Comparison of ENCODE assay signal across 27 cellular contexts in the genomic region with DNA sequence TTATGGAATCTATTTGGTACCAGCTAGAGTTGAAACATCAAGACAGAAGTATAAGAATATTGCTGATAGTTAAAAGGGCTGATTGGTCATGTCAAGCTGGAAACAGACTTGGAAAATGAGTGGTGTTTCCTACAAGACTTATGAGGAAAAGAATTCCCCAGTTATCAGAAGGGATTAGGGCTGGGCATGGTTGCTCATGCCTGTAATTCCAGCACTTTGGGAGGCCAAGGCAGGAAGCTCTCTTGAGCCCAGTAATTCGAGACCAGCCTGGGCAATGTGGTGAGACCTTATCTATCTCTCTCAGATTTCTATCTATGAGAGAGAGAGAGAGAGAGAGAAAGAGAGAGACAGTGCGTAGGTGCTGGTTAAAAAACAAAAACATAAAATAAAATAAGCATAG.
DNase-seq lines count a peak whose midpoint lies in the region; ATAC-seq and TF ChIP-seq lines count a peak whose summit lies in the region.
"Had no signal": no experiment of that assay in that cellular context is flagged by ENCODE, and none has a peak within 500 bp of the region (broad histone marks: within the 10 kb centered on the region; RNA-seq: fewer than 3 reads in every experiment).

No MANE protein-coding gene starts in this region.

- POLR2A ChIA-PET in SK-N-SH (lab: Yijun Ruan, JAX), result no interaction called here
- POLR2A ChIA-PET in activated CD4-positive, alpha-beta memory T cell treated with anti-CD3 and anti-CD28 coated beads, Interleukin-2, amount 10 ng/mL, durations not matched to agents 7 days and 5 days (lab: Charles Lee), result no interaction called here

- dilution Hi-C loops in mammary epithelial cell (cut with HindIII; ENCODE audit: low sequenced_read_pairs), result no loop called here

- H2AFZ ChIP-seq in SK-N-SH (ENCODE audit: low read depth) (no peak overlapping the region), mammary epithelial cell (ENCODE audit: low read depth, low read length) (no peak overlapping the region)

- 68% methylated on average over 2 of the region's 2 CpGs for WGBS in SK-N-SH (ENCODE audit: low lambda C conversion rate)
- WGBS in mammary epithelial cell (ENCODE audit: low coverage, missing lambda C conversion rate), result 95% methylated on average over 2 of the region's 2 CpGs

- H3K9ac ChIP-seq in SK-N-SH (no peak overlapping the region), mammary epithelial cell (ENCODE audit: insufficient read depth, low read length) (no peak overlapping the region)

- no peaks in the 10 kb centered on the region for H3K9me3 Mint-ChIP-seq in activated CD4-positive, alpha-beta memory T cell treated with anti-CD3 and anti-CD28 coated beads, Interleukin-2, amount 10 ng/mL, durations not matched to agents 7 days and 5 days
- H3K9me3 Mint-ChIP-seq: activated naive CD4-positive, alpha-beta T cell treated with anti-CD3 and anti-CD28 coated beads, Interleukin-2, amount 50 U/mL, for 24 hours; activated T-helper 1 cell treated with anti-CD3 and anti-CD28 coated beads, Interleukin-12 subunit alpha, Interleukin-12 subunit beta, Interleukin-2, Interleukin-4 antibody, amounts not matched to agents 30 ng/mL and 10 ng/mL and 1 ng/mL, durations not matched to agents 14 hours and 24 hours and 36 hours; type B pancreatic cell had no signal

- H3K4me2 ChIP-seq in SK-N-SH (no peak overlapping the region), mammary epithelial cell (ENCODE audit: insufficient read depth, low read depth, low read length) (no peak overlapping the region)

- in situ Hi-C loops in mammary epithelial cell (cut with MboI; ENCODE audit: low sequenced_read_pairs in 2 of 2), result no loop called here

- H4K20me1 ChIP-seq in SK-N-SH (ENCODE audit: insufficient read depth), result no peaks in the 10 kb centered on the region
- H4K20me1 ChIP-seq in mammary epithelial cell (ENCODE audit: insufficient read depth, low read length), result no peaks in the 10 kb centered on the region

- H3K4me3 Mint-ChIP-seq in activated CD4-positive, alpha-beta memory T cell treated with anti-CD3 and anti-CD28 coated beads, Interleukin-2, amount 10 ng/mL, durations not matched to agents 7 days and 5 days, result no peak overlapping the region
- H3K4me3 Mint-ChIP-seq: activated naive CD4-positive, alpha-beta T cell treated with anti-CD3 and anti-CD28 coated beads, Interleukin-2, amount 50 U/mL, for 24 hours; activated T-helper 1 cell treated with anti-CD3 and anti-CD28 coated beads, Interleukin-12 subunit alpha, Interleukin-12 subunit beta, Interleukin-2, Interleukin-4 antibody, amounts not matched to agents 30 ng/mL and 10 ng/mL and 1 ng/mL, durations not matched to agents 14 hours and 24 hours and 36 hours; CD8-positive, alpha-beta T cell; T-helper 17 cell; type B pancreatic cell; WTC11 had no signal

- BruUV-seq in mammary epithelial cell (replicated peaks; lab: Mats Ljungman, UMichigan), result no TSS peak

- no peak for TF ChIP-seq RAD21 in SK-N-SH (IDR thresholded peaks at IDR 0.05; ENCODE audit: low read length)

- TF ChIP-seq CTCF in SK-N-SH (IDR thresholded peaks at IDR 0.05), result no peak
- TF ChIP-seq CTCF in mammary epithelial cell (conservative IDR thresholded peaks at IDR 0.05 in 1 of 2, IDR thresholded peaks at IDR 0.05 in 1 of 2; ENCODE audit: extremely low read depth in 1 of 2, insufficient read depth in 1 of 2, low read depth in 1 of 2, low read length in 2 of 2), result no peak

- peaks cover 0 to 2% of the 10 kb centered on the region in 2 experiments; a peak in 1 of 4 replicates for H3K4me1 ChIP-seq in SK-N-SH (ENCODE audit: control insufficient read depth in 1 of 2, insufficient read depth in 2 of 2, low read depth in 1 of 2, low read length in 1 of 2)
- H3K4me1 ChIP-seq in mammary epithelial cell (ENCODE audit: insufficient read depth, low read length), result no peaks in the 10 kb centered on the region
- H3K4me1 ChIP-seq: psoas muscle had no signal

- H3K4me3 ChIP-seq in SK-N-SH (ENCODE audit: low read depth in 2 of 2, low read length in 1 of 2) (no peak overlapping the region), mammary epithelial cell (replicated peaks in 1 of 3; ENCODE audit: insufficient read depth in 1 of 3, low read depth in 2 of 3, low read length in 3 of 3) (no peak overlapping the region)
- H3K4me3 ChIP-seq: psoas muscle had no signal

- H3F3A ChIP-seq in SK-N-SH (replicated peaks; ENCODE audit: insufficient read depth), result no peaks in the 10 kb centered on the region

- H3K79me2 ChIP-seq in SK-N-SH (ENCODE audit: insufficient read depth) (no peaks in the 10 kb centered on the region), mammary epithelial cell (ENCODE audit: insufficient read depth, low read length) (no peaks in the 10 kb centered on the region)

- H3K27ac Mint-ChIP-seq in activated CD4-positive, alpha-beta memory T cell treated with anti-CD3 and anti-CD28 coated beads, Interleukin-2, amount 10 ng/mL, durations not matched to agents 7 days and 5 days, result no peak overlapping the region
- H3K27ac Mint-ChIP-seq: activated naive CD4-positive, alpha-beta T cell treated with anti-CD3 and anti-CD28 coated beads, Interleukin-2, amount 50 U/mL, for 24 hours; activated T-helper 1 cell treated with anti-CD3 and anti-CD28 coated beads, Interleukin-12 subunit alpha, Interleukin-12 subunit beta, Interleukin-2, Interleukin-4 antibody, amounts not matched to agents 30 ng/mL and 10 ng/mL and 1 ng/mL, durations not matched to agents 14 hours and 24 hours and 36 hours; CD8-positive, alpha-beta T cell; T-helper 17 cell; type B pancreatic cell; WTC11 had no signal

- H3K27ac ChIP-seq in SK-N-SH (ENCODE audit: low read depth in 2 of 2, low read length in 1 of 2) (no peak overlapping the region), mammary epithelial cell (ENCODE audit: insufficient read depth, low read depth, low read length) (no peak overlapping the region)
- H3K27ac ChIP-seq: 22Rv1, epithelial cell of prostate, psoas muscle had no signal

- no peaks in the 10 kb centered on the region for H3K9me2 ChIP-seq in SK-N-SH

- no peaks in the 10 kb centered on the region for H3K36me3 ChIP-seq in SK-N-SH (replicated peaks in 1 of 2; ENCODE audit: control insufficient read depth in 1 of 2, insufficient read depth in 2 of 2, low read length in 1 of 2)
- no peaks in the 10 kb centered on the region for H3K36me3 ChIP-seq in mammary epithelial cell (ENCODE audit: insufficient read depth, low read length)

- H3K27me3 ChIP-seq in SK-N-SH (ENCODE audit: insufficient read depth), result no peaks in the 10 kb centered on the region
- no peaks in the 10 kb centered on the region for H3K27me3 ChIP-seq in mammary epithelial cell (ENCODE audit: insufficient read depth, low read length)

- CTCF ChIA-PET in SK-N-SH (lab: Yijun Ruan, JAX) (interaction anchor here (1.1 to 1.3 kb wide), 2 partner anchors 11 to 29 kb away, joined by 3 to 4 read pairs; no protein-coding TSS in a partner anchor), mammary epithelial cell (lab: Charles Lee; ENCODE audit: low non-redundant PET) (no interaction called here)
- CTCF ChIA-PET in activated CD4-positive, alpha-beta memory T cell treated with anti-CD3 and anti-CD28 coated beads, Interleukin-2, amount 10 ng/mL, durations not matched to agents 7 days and 5 days (lab: Charles Lee), result no interaction called here

- TF ChIP-seq EP300 in SK-N-SH (IDR thresholded peaks at IDR 0.05; ENCODE audit: borderline replicate concordance in 1 of 2, low read depth in 1 of 2, low read length in 1 of 2), result peak in 1 of 2 experiments; percentile 19; a peak in 1 of 4 replicates

- H3K4me1 Mint-ChIP-seq in activated CD4-positive, alpha-beta memory T cell treated with anti-CD3 and anti-CD28 coated beads, Interleukin-2, amount 10 ng/mL, durations not matched to agents 7 days and 5 days, result peaks cover 1% of the 10 kb centered on the region
- H3K4me1 Mint-ChIP-seq: activated naive CD4-positive, alpha-beta T cell treated with anti-CD3 and anti-CD28 coated beads, Interleukin-2, amount 50 U/mL, for 24 hours; T-helper 17 cell had no signal

- no peaks in the 10 kb centered on the region for H3K27me3 Mint-ChIP-seq in activated CD4-positive, alpha-beta memory T cell treated with anti-CD3 and anti-CD28 coated beads, Interleukin-2, amount 10 ng/mL, durations not matched to agents 7 days and 5 days
- H3K27me3 Mint-ChIP-seq: T-helper 17 cell, type B pancreatic cell had no signal

- no peak for DNase-seq in SK-N-SH
- peak; percentile 37 for DNase-seq in astrocyte of the hippocampus (ENCODE audit: low read depth, low spot score)
- peak; percentile 49 for DNase-seq in kidney tubule cell (ENCODE audit: low spot score)
- DNase-seq in stromal cell of bone marrow (ENCODE audit: low read depth), result peak; percentile 13
- DNase-seq in activated CD4-positive, alpha-beta memory T cell treated with anti-CD3 and anti-CD28 coated beads, Interleukin-2, amount 10 ng/mL, durations not matched to agents 7 days and 5 days, result no peak
- DNase-seq in mammary epithelial cell, result no peak
- DNase-seq: activated CD4-positive, alpha-beta T cell treated with anti-CD3 and anti-CD28 coated beads, Interleukin-2, amount 50 U/mL, for 1 hour; CD8-positive, alpha-beta T cell; DMS153; foreskin melanocyte; GF-D8; hypothalamus; Karpas-422; NCI-H1048; NCI-H187; psoas muscle; small intestine; stimulated activated CD4-positive, alpha-beta T cell treated with anti-CD3 and anti-CD28 coated beads, Interleukin-2, amount 100 ng/mL, for 24 hours; T-helper 17 cell had no signal

- H3K36me3 Mint-ChIP-seq in activated CD4-positive, alpha-beta memory T cell treated with anti-CD3 and anti-CD28 coated beads, Interleukin-2, amount 10 ng/mL, durations not matched to agents 7 days and 5 days (ENCODE audit: low read depth), result no peaks in the 10 kb centered on the region
- H3K36me3 Mint-ChIP-seq: activated naive CD4-positive, alpha-beta T cell treated with anti-CD3 and anti-CD28 coated beads, Interleukin-2, amount 50 U/mL, for 24 hours; CD8-positive, alpha-beta T cell; type B pancreatic cell had no signal

- intact Hi-C loops in mammary epithelial cell (cut with micrococcal nuclease), result no loop called here

- H3K9me3 ChIP-seq in SK-N-SH (peaks cover 7% of the 10 kb centered on the region; the same call in 1 of the 2 replicates), mammary epithelial cell (replicated peaks; ENCODE audit: insufficient read depth, low read length) (no peaks in the 10 kb centered on the region)

- ATAC-seq in SK-N-SH treated with all-trans-retinoic acid at 6 μM for 48 hours, result no peak
- ATAC-seq in HG03175 (IDR thresholded peaks at IDR 0.05; ENCODE audit: unreplicated experiment), result no peak
- ATAC-seq: CD8-positive, alpha-beta T cell; psoas muscle; T-helper 17 cell; WTC11 had no signal

TF ChIP-seq in SK-N-SH, 30 proteins besides CTCF, POLR2A, EP300 and RAD21 (continues in another document):
- TF ChIP-seq JUND (IDR thresholded peaks at IDR 0.05), result 0 out of 2 replicates have a peak, but pooled peaks have one; percentile 7

TF ChIP-seq in SK-N-SH treated with all-trans-retinoic acid at 6 μM for 48 hours, 23 proteins besides CTCF, POLR2A, EP300 and RAD21:
- TF ChIP-seq ZC3H10 (CRISPR knock-in tag; IDR thresholded peaks at IDR 0.05) (no peak), TOX (CRISPR knock-in tag; IDR thresholded peaks at IDR 0.05; ENCODE audit: borderline replicate concordance) (no peak), ZNF565 (CRISPR knock-in tag; conservative IDR thresholded peaks at IDR 0.05; ENCODE audit: low read depth) (no peak), CSDC2 (CRISPR knock-in tag; IDR thresholded peaks at IDR 0.05) (no peak), ZFP3 (CRISPR knock-in tag; IDR thresholded peaks at IDR 0.05) (no peak), ARNTL (CRISPR knock-in tag; IDR thresholded peaks at IDR 0.05; ENCODE audit: borderline replicate concordance, low read depth) (no peak)

Comparison
In these comparisons a context has a peak if more than half of its experiments do, and no peak if none do; other contexts are left out.
1. DNase-seq: peak in astrocyte of the hippocampus (single experiment), kidney tubule cell (single experiment) and stromal cell of bone marrow (single experiment); none in SK-N-SH (single experiment), activated CD4-positive, alpha-beta memory T cell treated with anti-CD3 and anti-CD28 coated beads, Interleukin-2, amount 10 ng/mL, durations not matched to agents 7 days and 5 days (single experiment) and mammary epithelial cell (single experiment).